In genomic region chr17:58338907-58339774, GRCh38 we compare ENCODE assay signal across 8 cellular contexts. TPM values are rescaled to one million over a fixed set of nuclear protein-coding genes. Genes with fewer than 3 reads are reported as not detected.
DNase-seq lines count a peak whose midpoint lies in the region; ATAC-seq and TF ChIP-seq lines count a peak whose summit lies in the region.

No MANE protein-coding gene starts in this region.

- H3K9me2 ChIP-seq in DOHH2 (replicated peaks; ENCODE audit: control insufficient read depth, low read length): no peaks in the 10 kb centered on the region

- H3K27me3 ChIP-seq in DOHH2 (ENCODE audit: control insufficient read depth, low read length) (no peaks in the 10 kb centered on the region), ascending aorta (no peaks in the 10 kb centered on the region)

- H3K36me3 ChIP-seq in DOHH2 (ENCODE audit: control insufficient read depth, low read length) (peaks cover 66% of the 10 kb centered on the region), ascending aorta (peaks cover under 1 to 5% of the 10 kb centered on the region in 2 donors)

- peaks cover 97% of the 10 kb centered on the region for H3K4me1 ChIP-seq in DOHH2 (ENCODE audit: control insufficient read depth, low read length)
- peaks cover 0 to 3% of the 10 kb centered on the region in 2 donors for H3K4me1 ChIP-seq in ascending aorta

- H3K4me3 ChIP-seq in DOHH2 (ENCODE audit: low read length) (peak overlapping the region; percentile 78), ascending aorta (peak overlapping the region in 1 of 2 donors; percentile 4)

- TF ChIP-seq CTCF in DOHH2 (IDR thresholded peaks at IDR 0.05; ENCODE audit: low read depth, low read length, poor library complexity, severe bottlenecking) (no peak), ascending aorta (IDR thresholded peaks at IDR 0.05) (no peak)

- H3K9me3 ChIP-seq in DOHH2 (ENCODE audit: control insufficient read depth, insufficient read depth, low read length) (no peaks in the 10 kb centered on the region), ascending aorta (no peaks in the 10 kb centered on the region)

- H3K79me2 ChIP-seq in DOHH2 (ENCODE audit: control insufficient read depth, low read length): peaks cover 79% of the 10 kb centered on the region

- peak; percentile 29 for ATAC-seq in HG02623 (IDR thresholded peaks at IDR 0.05; ENCODE audit: unreplicated experiment)

- intact Hi-C loops in ascending aorta (cut with DNase I): no loop called here

- peak overlapping the region; percentile 98 for H3K4me2 ChIP-seq in DOHH2 (ENCODE audit: low read length)

- peak; percentile 83 for DNase-seq in RPMI7951 (ENCODE audit: low read depth)
- DNase-seq in ascending aorta (ENCODE audit: low spot score in 2 of 2): peak in 1 of 2 donors; percentile 39
- peak; percentile 53 for DNase-seq in kidney tubule cell (ENCODE audit: low spot score)
- DNase-seq in stimulated activated CD8-positive, alpha-beta memory T cell treated with anti-CD3 and anti-CD28 coated beads, Interleukin-4, amount 100 ng/mL, for 24 hours (ENCODE audit: low read depth): peak; percentile 67
- no peak for DNase-seq in activated gamma-delta T cell (lab: John Stamatoyannopoulos, UW)
- no peak for DNase-seq in mesenteric fat pad (ENCODE audit: low spot score)

- H3K27ac ChIP-seq in DOHH2 (ENCODE audit: low read depth, low read length): peak overlapping the region; percentile 100
- peak overlapping the region; percentile 45 to 54 for H3K27ac ChIP-seq in ascending aorta

- H3F3A ChIP-seq in DOHH2 (ENCODE audit: control insufficient read depth, insufficient read depth): peaks cover 82% of the 10 kb centered on the region

- no peaks in the 10 kb centered on the region for H4K20me1 ChIP-seq in DOHH2 (ENCODE audit: control insufficient read depth, insufficient read depth, low read depth, low read length)

RNA-seq across cellular contexts. Expression of gene TSPOAP1, which starts 10.5 kb away (rescaled TPM):
- total RNA-seq in RPMI7951 (2014; rRNA removed; shearing (Covaris generic)): 0.68 and 0.84 TPM in 2 replicates
- 22.4 TPM for total RNA-seq in ascending aorta
- total RNA-seq in mesenteric fat pad: 1.3 TPM

RNA-seq across cellular contexts. Expression of gene SUPT4H1, which starts 12.9 kb away (rescaled TPM):
- total RNA-seq in RPMI7951 (2014; rRNA removed; shearing (Covaris generic)): 61.0 and 61.4 TPM in 2 replicates
- total RNA-seq in ascending aorta (18.0 TPM), mesenteric fat pad (61.9 TPM)

RNA-seq across cellular contexts. Expression of gene MPO, which starts 58.4 kb away (rescaled TPM):
- total RNA-seq in RPMI7951 (2014; rRNA removed; shearing (Covaris generic)): 0.12 TPM in 1 of 2 replicates, not detected in the other
- total RNA-seq in ascending aorta (1.8 TPM), mesenteric fat pad (0.35 TPM)

Comparison
In these comparisons a context has a peak if more than half of its experiments do, and no peak if none do; other contexts are left out.
1. DNase-seq: peak in RPMI7951 (single experiment), kidney tubule cell (single experiment) and stimulated activated CD8-positive, alpha-beta memory T cell treated with anti-CD3 and anti-CD28 coated beads, Interleukin-4, amount 100 ng/mL, for 24 hours (single experiment); none in activated gamma-delta T cell (single experiment) and mesenteric fat pad (single experiment).
2. RNA of gene TSPOAP1, which starts 10.5 kb away (total RNA-seq): 22.4 TPM in ascending aorta (single experiment); 1.3 TPM in mesenteric fat pad (single experiment) and 0.68 to 0.84 TPM in RPMI7951; every median in the first group is over 10 times any median in the second.